Comparison of ENCODE assay signal across 21 cellular contexts in genomic region chr16:84577034-84577803, GRCh38. TPM values are rescaled to one million over a fixed set of nuclear protein-coding genes. Genes with fewer than 3 reads are reported as not detected.
DNase-seq lines count a peak whose midpoint lies in the region; ATAC-seq and TF ChIP-seq lines count a peak whose summit lies in the region.
"Had no signal": no experiment of that assay in that cellular context is flagged by ENCODE, and none has a peak within 500 bp of the region (broad histone marks: within the 10 kb centered on the region; RNA-seq: fewer than 3 reads in every experiment).

No MANE protein-coding gene starts in this region.

- H2AFZ ChIP-seq in GM23338: no peak overlapping the region

- TF ChIP-seq POLR2A in gastroesophageal sphincter (IDR thresholded peaks at IDR 0.05) (no peak), ovary (IDR thresholded peaks at IDR 0.05) (no peak)

- intact Hi-C loops in ovary (cut with DNase I): no loop called here

- DNase-seq in activated CD4-positive, alpha-beta T cell treated with anti-CD3 and anti-CD28 coated beads, Interleukin-2, amount 10 ng/mL, durations not matched to agents 7 days and 5 days: no peak
- DNase-seq in activated CD4-positive, alpha-beta T cell treated with anti-CD3 and anti-CD28 coated beads for 48 hours: no peak
- DNase-seq in GM23338 (ENCODE audit: low spot score) (no peak), nephron progenitor cell (no peak), ovary (no peak)
- no peak for DNase-seq in activated naive CD8-positive, alpha-beta T cell treated with anti-CD3 and anti-CD28 coated beads, Interleukin-2, amount 10 ng/mL, durations not matched to agents 7 days and 5 days
- DNase-seq: activated CD4-positive, alpha-beta T cell treated with anti-CD3 and anti-CD28 coated beads, Interleukin-2, amount 50 U/mL, for 1 hour; anterior cingulate cortex; effector CD8-positive, alpha-beta T cell; HCEC 1CT; head of caudate nucleus; left ventricle myocardium inferior; NCI-H187; NCI-H226; nucleus accumbens; right cardiac atrium; testis had no signal

- H3K4me3 Mint-ChIP-seq in activated CD4-positive, alpha-beta T cell treated with anti-CD3 and anti-CD28 coated beads, Interleukin-2, amount 10 ng/mL, durations not matched to agents 7 days and 5 days: no peak overlapping the region
- H3K4me3 Mint-ChIP-seq in GM23338: no peak overlapping the region
- H3K4me3 Mint-ChIP-seq in activated naive CD8-positive, alpha-beta T cell treated with anti-CD3 and anti-CD28 coated beads, Interleukin-2, amount 10 ng/mL, durations not matched to agents 7 days and 5 days: no peak overlapping the region
- H3K4me3 Mint-ChIP-seq in nephron progenitor cell: no peak overlapping the region

- H3K9me3 Mint-ChIP-seq in activated CD4-positive, alpha-beta T cell treated with anti-CD3 and anti-CD28 coated beads, Interleukin-2, amount 10 ng/mL, durations not matched to agents 7 days and 5 days: no peaks in the 10 kb centered on the region
- H3K9me3 Mint-ChIP-seq in GM23338 (no peaks in the 10 kb centered on the region; the same call in 2 of the 3 replicates), nephron progenitor cell (peaks cover 5% of the 10 kb centered on the region)
- no peaks in the 10 kb centered on the region for H3K9me3 Mint-ChIP-seq in activated naive CD8-positive, alpha-beta T cell treated with anti-CD3 and anti-CD28 coated beads, Interleukin-2, amount 10 ng/mL, durations not matched to agents 7 days and 5 days

- H3K9me3 ChIP-seq in gastroesophageal sphincter (no peaks in the 10 kb centered on the region), ovary (no peaks in the 10 kb centered on the region)
- H3K9me3 ChIP-seq: A549, BLaER1, left ventricle myocardium inferior, testis had no signal

- H3K9me2 ChIP-seq in GM23338 (ENCODE audit: insufficient read depth): no peaks in the 10 kb centered on the region

- CTCF ChIA-PET in activated CD4-positive, alpha-beta T cell treated with anti-CD3 and anti-CD28 coated beads, Interleukin-2, amount 10 ng/mL, durations not matched to agents 7 days and 5 days (lab: Charles Lee): interaction anchor here (1.0 to 1.4 kb wide), 3 partner anchors 20 to 71 kb away, joined by 3 read pairs; no protein-coding TSS in a partner anchor

- H3K27me3 Mint-ChIP-seq in activated CD4-positive, alpha-beta T cell treated with anti-CD3 and anti-CD28 coated beads, Interleukin-2, amount 10 ng/mL, durations not matched to agents 7 days and 5 days: no peaks in the 10 kb centered on the region
- H3K27me3 Mint-ChIP-seq in GM23338 (ENCODE audit: insufficient read depth, low read depth, poor library complexity) (peaks cover 11% of the 10 kb centered on the region), nephron progenitor cell (ENCODE audit: low read depth, poor library complexity) (peaks cover 6% of the 10 kb centered on the region)
- H3K27me3 Mint-ChIP-seq in activated naive CD8-positive, alpha-beta T cell treated with anti-CD3 and anti-CD28 coated beads, Interleukin-2, amount 10 ng/mL, durations not matched to agents 7 days and 5 days: no peaks in the 10 kb centered on the region

- H4K20me1 ChIP-seq in GM23338 (replicated peaks; ENCODE audit: insufficient read depth): no peaks in the 10 kb centered on the region
- H4K20me1 ChIP-seq: BLaER1 had no signal

- no peak overlapping the region for H3K4me2 ChIP-seq in GM23338
- H3K4me2 ChIP-seq: A549, BLaER1 had no signal

- TF ChIP-seq CTCF in GM23338 (conservative IDR thresholded peaks at IDR 0.05; ENCODE audit: low read depth in 2 of 2): no peak
- no peak for TF ChIP-seq CTCF in nephron progenitor cell (IDR thresholded peaks at IDR 0.05)
- TF ChIP-seq CTCF in gastroesophageal sphincter (IDR thresholded peaks at IDR 0.05): no peak
- no peak for TF ChIP-seq CTCF in ovary (IDR thresholded peaks at IDR 0.05)

- H3K4me3 ChIP-seq in GM23338: no peak overlapping the region
- H3K4me3 ChIP-seq in gastroesophageal sphincter: no peak overlapping the region
- H3K4me3 ChIP-seq in ovary: no peak overlapping the region
- H3K4me3 ChIP-seq: A549, BLaER1, left ventricle myocardium inferior, testis had no signal

- POLR2A ChIA-PET in activated CD4-positive, alpha-beta T cell treated with anti-CD3 and anti-CD28 coated beads, Interleukin-2, amount 10 ng/mL, durations not matched to agents 7 days and 5 days (lab: Charles Lee): no interaction called here
- POLR2A ChIA-PET in activated naive CD8-positive, alpha-beta T cell treated with anti-CD3 and anti-CD28 coated beads, Interleukin-2, amount 10 ng/mL, durations not matched to agents 7 days and 5 days (lab: Charles Lee): no interaction called here

- H3K36me3 ChIP-seq in GM23338 (ENCODE audit: insufficient read depth): no peaks in the 10 kb centered on the region
- H3K36me3 ChIP-seq in gastroesophageal sphincter: no peaks in the 10 kb centered on the region
- no peaks in the 10 kb centered on the region for H3K36me3 ChIP-seq in ovary
- H3K36me3 ChIP-seq: left ventricle myocardium inferior had no signal

- H3K4me1 ChIP-seq in GM23338 (ENCODE audit: insufficient read depth) (no peaks in the 10 kb centered on the region; the same call in 1 of the 2 replicates), gastroesophageal sphincter (no peaks in the 10 kb centered on the region), ovary (ENCODE audit: insufficient read depth) (no peaks in the 10 kb centered on the region)
- H3K4me1 ChIP-seq: A549, left ventricle myocardium inferior, testis had no signal

- H3K27ac Mint-ChIP-seq in activated CD4-positive, alpha-beta T cell treated with anti-CD3 and anti-CD28 coated beads, Interleukin-2, amount 10 ng/mL, durations not matched to agents 7 days and 5 days: peak overlapping the region; percentile 57
- H3K27ac Mint-ChIP-seq in GM23338: peak overlapping the region; percentile 23; the same call in 1 of the 2 replicates
- peak overlapping the region; percentile 64 for H3K27ac Mint-ChIP-seq in activated naive CD8-positive, alpha-beta T cell treated with anti-CD3 and anti-CD28 coated beads, Interleukin-2, amount 10 ng/mL, durations not matched to agents 7 days and 5 days
- peak overlapping the region; percentile 71 for H3K27ac Mint-ChIP-seq in nephron progenitor cell

- H3K4me1 Mint-ChIP-seq in activated CD4-positive, alpha-beta T cell treated with anti-CD3 and anti-CD28 coated beads, Interleukin-2, amount 10 ng/mL, durations not matched to agents 7 days and 5 days: peaks cover 66% of the 10 kb centered on the region
- H3K4me1 Mint-ChIP-seq in GM23338: peaks cover 12% of the 10 kb centered on the region; the same call in 2 of the 3 replicates
- H3K4me1 Mint-ChIP-seq in activated naive CD8-positive, alpha-beta T cell treated with anti-CD3 and anti-CD28 coated beads, Interleukin-2, amount 10 ng/mL, durations not matched to agents 7 days and 5 days: peaks cover 56% of the 10 kb centered on the region
- H3K4me1 Mint-ChIP-seq in nephron progenitor cell: peaks cover 76% of the 10 kb centered on the region

- H3F3A ChIP-seq in GM23338 (replicated peaks; ENCODE audit: low read depth): no peaks in the 10 kb centered on the region

- TF ChIP-seq EP300 in gastroesophageal sphincter (IDR thresholded peaks at IDR 0.05) (no peak), ovary (IDR thresholded peaks at IDR 0.05) (no peak)

- 84 to 97% methylated on average over 9 to 11 of the region's 15 CpGs for WGBS in gastroesophageal sphincter (ENCODE audit: low coverage in 1 of 2), 2 donors
- WGBS in ovary, 3 donors: 93 to 96% (median 95%) methylated on average over 15 of the region's 15 CpGs

- H3K36me3 Mint-ChIP-seq in activated CD4-positive, alpha-beta T cell treated with anti-CD3 and anti-CD28 coated beads, Interleukin-2, amount 10 ng/mL, durations not matched to agents 7 days and 5 days (ENCODE audit: low read depth): peaks cover 75% of the 10 kb centered on the region
- 0 out of 3 replicates have a peak, but pooled peaks cover 2% of the 10 kb centered on the region for H3K36me3 Mint-ChIP-seq in GM23338 (ENCODE audit: low read depth)
- peaks cover 47% of the 10 kb centered on the region for H3K36me3 Mint-ChIP-seq in activated naive CD8-positive, alpha-beta T cell treated with anti-CD3 and anti-CD28 coated beads, Interleukin-2, amount 10 ng/mL, durations not matched to agents 7 days and 5 days
- H3K36me3 Mint-ChIP-seq in nephron progenitor cell (ENCODE audit: low read depth): peaks cover 34% of the 10 kb centered on the region

- H3K27ac ChIP-seq in GM23338 (ENCODE audit: low read depth) (no peak overlapping the region), gastroesophageal sphincter (no peak overlapping the region), ovary (no peak overlapping the region)
- H3K27ac ChIP-seq: A549, BLaER1, left ventricle myocardium inferior, testis had no signal

- ATAC-seq in GM23338: no peak
- no peak for ATAC-seq in activated naive CD8-positive, alpha-beta T cell treated with anti-CD3 and anti-CD28 coated beads, Interleukin-2, amount 10 ng/mL, durations not matched to agents 7 days and 5 days (ENCODE audit: low read depth)
- ATAC-seq in HG02840 (IDR thresholded peaks at IDR 0.05; ENCODE audit: low FRiP score, unreplicated experiment): no peak
- ATAC-seq in gastroesophageal sphincter: no peak
- ATAC-seq: A549, right cardiac atrium had no signal

- H3K27me3 ChIP-seq in GM23338 (ENCODE audit: insufficient read depth): no peaks in the 10 kb centered on the region
- H3K27me3 ChIP-seq in gastroesophageal sphincter: no peaks in the 10 kb centered on the region
- no peaks in the 10 kb centered on the region for H3K27me3 ChIP-seq in ovary
- H3K27me3 ChIP-seq: BLaER1, testis had no signal

- peaks cover 25% of the 10 kb centered on the region for H3K79me2 ChIP-seq in GM23338 (replicated peaks; ENCODE audit: insufficient read depth)

TF ChIP-seq in GM23338, 12 proteins besides CTCF, POLR2A, EP300 and RAD21:
- TF ChIP-seq JUNB (IDR thresholded peaks at IDR 0.05; ENCODE audit: unreplicated experiment) (no peak), EZH2phosphoT487 (IDR thresholded peaks at IDR 0.05; ENCODE audit: unreplicated experiment) (no peak), STAT1 (IDR thresholded peaks at IDR 0.05; ENCODE audit: unreplicated experiment) (no peak)

RNA-seq across cellular contexts. Expression of gene COTL1, which starts 40.7 kb away (rescaled TPM):
- 100 to 1,000 TPM; 780 to 845 TPM for total RNA-seq in activated CD4-positive, alpha-beta T cell treated with anti-CD3 and anti-CD28 coated beads, Interleukin-2, amount 10 ng/mL, durations not matched to agents 7 days and 5 days
- 111 and 117 TPM in 2 replicates for total RNA-seq in GM23338 (2014; rRNA removed; shearing (Covaris generic))
- polyA plus RNA-seq in GM23338 (2016; fragmentation: Nextera tagmentation; extraction: Ambion mirVana) (165 and 166 TPM in 2 replicates), ovary (10 to 100 TPM; 30.2 to 32.9 TPM)
- 100 to 1,000 TPM; 657 to 664 TPM for total RNA-seq in activated naive CD8-positive, alpha-beta T cell treated with anti-CD3 and anti-CD28 coated beads, Interleukin-2, amount 10 ng/mL, durations not matched to agents 7 days and 5 days
- total RNA-seq in gastroesophageal sphincter (10 to 100 TPM; 13.1 to 46.2 (median 37.3) TPM), ovary (10 to 100 TPM; 13.8 to 46.4 (median 26.1) TPM)
